1 cellular context compared by ENCODE assay signal in genomic region chr13:109196896-109197295, GRCh38.
TF ChIP-seq lines count a peak whose summit lies in the region.

No MANE protein-coding gene starts in this region.

TF ChIP-seq in GM23338, 12 proteins besides CTCF, POLR2A, EP300 and RAD21:
- TF ChIP-seq, protein P1, sequence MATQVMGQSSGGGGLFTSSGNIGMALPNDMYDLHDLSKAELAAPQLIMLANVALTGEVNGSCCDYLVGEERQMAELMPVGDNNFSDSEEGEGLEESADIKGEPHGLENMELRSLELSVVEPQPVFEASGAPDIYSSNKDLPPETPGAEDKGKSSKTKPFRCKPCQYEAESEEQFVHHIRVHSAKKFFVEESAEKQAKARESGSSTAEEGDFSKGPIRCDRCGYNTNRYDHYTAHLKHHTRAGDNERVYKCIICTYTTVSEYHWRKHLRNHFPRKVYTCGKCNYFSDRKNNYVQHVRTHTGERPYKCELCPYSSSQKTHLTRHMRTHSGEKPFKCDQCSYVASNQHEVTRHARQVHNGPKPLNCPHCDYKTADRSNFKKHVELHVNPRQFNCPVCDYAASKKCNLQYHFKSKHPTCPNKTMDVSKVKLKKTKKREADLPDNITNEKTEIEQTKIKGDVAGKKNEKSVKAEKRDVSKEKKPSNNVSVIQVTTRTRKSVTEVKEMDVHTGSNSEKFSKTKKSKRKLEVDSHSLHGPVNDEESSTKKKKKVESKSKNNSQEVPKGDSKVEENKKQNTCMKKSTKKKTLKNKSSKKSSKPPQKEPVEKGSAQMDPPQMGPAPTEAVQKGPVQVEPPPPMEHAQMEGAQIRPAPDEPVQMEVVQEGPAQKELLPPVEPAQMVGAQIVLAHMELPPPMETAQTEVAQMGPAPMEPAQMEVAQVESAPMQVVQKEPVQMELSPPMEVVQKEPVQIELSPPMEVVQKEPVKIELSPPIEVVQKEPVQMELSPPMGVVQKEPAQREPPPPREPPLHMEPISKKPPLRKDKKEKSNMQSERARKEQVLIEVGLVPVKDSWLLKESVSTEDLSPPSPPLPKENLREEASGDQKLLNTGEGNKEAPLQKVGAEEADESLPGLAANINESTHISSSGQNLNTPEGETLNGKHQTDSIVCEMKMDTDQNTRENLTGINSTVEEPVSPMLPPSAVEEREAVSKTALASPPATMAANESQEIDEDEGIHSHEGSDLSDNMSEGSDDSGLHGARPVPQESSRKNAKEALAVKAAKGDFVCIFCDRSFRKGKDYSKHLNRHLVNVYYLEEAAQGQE (IDR thresholded peaks at IDR 0.05; ENCODE audit: unreplicated experiment) = no peak
- TF ChIP-seq EZH2phosphoT487 (IDR thresholded peaks at IDR 0.05; ENCODE audit: unreplicated experiment) (no peak), NANOG (IDR thresholded peaks at IDR 0.05; ENCODE audit: borderline replicate concordance) (no peak), JUNB (IDR thresholded peaks at IDR 0.05; ENCODE audit: unreplicated experiment) (no peak), POLR2AphosphoS5 (IDR thresholded peaks at IDR 0.05; ENCODE audit: low read depth) (no peak), ZNF114 (CRISPR knock-in tag; IDR thresholded peaks at IDR 0.05) (no peak), CREB1 (CRISPR knock-in tag; IDR thresholded peaks at IDR 0.05; ENCODE audit: low read depth) (no peak), STAT1 (IDR thresholded peaks at IDR 0.05; ENCODE audit: unreplicated experiment) (no peak), ZNF331 (CRISPR knock-in tag; IDR thresholded peaks at IDR 0.05; ENCODE audit: low read depth) (no peak), EZH2 (IDR thresholded peaks at IDR 0.05; ENCODE audit: low read depth, unreplicated experiment) (no peak), ETS1 (IDR thresholded peaks at IDR 0.05) (no peak)
- TF ChIP-seq, protein P2, sequence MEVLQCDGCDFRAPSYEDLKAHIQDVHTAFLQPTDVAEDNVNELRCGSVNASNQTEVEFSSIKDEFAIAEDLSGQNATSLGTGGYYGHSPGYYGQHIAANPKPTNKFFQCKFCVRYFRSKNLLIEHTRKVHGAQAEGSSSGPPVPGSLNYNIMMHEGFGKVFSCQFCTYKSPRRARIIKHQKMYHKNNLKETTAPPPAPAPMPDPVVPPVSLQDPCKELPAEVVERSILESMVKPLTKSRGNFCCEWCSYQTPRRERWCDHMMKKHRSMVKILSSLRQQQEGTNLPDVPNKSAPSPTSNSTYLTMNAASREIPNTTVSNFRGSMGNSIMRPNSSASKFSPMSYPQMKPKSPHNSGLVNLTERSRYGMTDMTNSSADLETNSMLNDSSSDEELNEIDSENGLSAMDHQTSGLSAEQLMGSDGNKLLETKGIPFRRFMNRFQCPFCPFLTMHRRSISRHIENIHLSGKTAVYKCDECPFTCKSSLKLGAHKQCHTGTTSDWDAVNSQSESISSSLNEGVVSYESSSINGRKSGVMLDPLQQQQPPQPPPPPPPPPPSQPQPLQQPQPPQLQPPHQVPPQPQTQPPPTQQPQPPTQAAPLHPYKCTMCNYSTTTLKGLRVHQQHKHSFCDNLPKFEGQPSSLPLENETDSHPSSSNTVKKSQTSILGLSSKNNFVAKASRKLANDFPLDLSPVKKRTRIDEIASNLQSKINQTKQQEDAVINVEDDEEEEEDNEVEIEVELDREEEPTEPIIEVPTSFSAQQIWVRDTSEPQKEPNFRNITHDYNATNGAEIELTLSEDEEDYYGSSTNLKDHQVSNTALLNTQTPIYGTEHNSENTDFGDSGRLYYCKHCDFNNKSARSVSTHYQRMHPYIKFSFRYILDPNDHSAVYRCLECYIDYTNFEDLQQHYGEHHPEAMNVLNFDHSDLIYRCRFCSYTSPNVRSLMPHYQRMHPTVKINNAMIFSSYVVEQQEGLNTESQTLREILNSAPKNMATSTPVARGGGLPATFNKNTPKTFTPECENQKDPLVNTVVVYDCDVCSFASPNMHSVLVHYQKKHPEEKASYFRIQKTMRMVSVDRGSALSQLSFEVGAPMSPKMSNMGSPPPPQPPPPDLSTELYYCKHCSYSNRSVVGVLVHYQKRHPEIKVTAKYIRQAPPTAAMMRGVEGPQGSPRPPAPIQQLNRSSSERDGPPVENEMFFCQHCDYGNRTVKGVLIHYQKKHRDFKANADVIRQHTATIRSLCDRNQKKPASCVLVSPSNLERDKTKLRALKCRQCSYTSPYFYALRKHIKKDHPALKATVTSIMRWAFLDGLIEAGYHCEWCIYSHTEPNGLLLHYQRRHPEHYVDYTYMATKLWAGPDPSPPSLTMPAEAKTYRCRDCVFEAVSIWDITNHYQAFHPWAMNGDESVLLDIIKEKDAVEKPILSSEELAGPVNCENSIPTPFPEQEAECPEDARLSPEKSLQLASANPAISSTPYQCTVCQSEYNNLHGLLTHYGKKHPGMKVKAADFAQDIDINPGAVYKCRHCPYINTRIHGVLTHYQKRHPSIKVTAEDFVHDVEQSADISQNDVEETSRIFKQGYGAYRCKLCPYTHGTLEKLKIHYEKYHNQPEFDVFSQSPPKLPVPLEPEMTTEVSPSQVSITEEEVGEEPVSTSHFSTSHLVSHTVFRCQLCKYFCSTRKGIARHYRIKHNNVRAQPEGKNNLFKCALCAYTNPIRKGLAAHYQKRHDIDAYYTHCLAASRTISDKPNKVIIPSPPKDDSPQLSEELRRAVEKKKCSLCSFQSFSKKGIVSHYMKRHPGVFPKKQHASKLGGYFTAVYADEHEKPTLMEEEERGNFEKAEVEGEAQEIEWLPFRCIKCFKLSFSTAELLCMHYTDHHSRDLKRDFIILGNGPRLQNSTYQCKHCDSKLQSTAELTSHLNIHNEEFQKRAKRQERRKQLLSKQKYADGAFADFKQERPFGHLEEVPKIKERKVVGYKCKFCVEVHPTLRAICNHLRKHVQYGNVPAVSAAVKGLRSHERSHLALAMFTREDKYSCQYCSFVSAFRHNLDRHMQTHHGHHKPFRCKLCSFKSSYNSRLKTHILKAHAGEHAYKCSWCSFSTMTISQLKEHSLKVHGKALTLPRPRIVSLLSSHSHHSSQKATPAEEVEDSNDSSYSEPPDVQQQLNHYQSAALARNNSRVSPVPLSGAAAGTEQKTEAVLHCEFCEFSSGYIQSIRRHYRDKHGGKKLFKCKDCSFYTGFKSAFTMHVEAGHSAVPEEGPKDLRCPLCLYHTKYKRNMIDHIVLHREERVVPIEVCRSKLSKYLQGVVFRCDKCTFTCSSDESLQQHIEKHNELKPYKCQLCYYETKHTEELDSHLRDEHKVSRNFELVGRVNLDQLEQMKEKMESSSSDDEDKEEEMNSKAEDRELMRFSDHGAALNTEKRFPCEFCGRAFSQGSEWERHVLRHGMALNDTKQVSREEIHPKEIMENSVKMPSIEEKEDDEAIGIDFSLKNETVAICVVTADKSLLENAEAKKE (CRISPR knock-in tag; IDR thresholded peaks at IDR 0.05) = no peak
